In the genomic region with DNA sequence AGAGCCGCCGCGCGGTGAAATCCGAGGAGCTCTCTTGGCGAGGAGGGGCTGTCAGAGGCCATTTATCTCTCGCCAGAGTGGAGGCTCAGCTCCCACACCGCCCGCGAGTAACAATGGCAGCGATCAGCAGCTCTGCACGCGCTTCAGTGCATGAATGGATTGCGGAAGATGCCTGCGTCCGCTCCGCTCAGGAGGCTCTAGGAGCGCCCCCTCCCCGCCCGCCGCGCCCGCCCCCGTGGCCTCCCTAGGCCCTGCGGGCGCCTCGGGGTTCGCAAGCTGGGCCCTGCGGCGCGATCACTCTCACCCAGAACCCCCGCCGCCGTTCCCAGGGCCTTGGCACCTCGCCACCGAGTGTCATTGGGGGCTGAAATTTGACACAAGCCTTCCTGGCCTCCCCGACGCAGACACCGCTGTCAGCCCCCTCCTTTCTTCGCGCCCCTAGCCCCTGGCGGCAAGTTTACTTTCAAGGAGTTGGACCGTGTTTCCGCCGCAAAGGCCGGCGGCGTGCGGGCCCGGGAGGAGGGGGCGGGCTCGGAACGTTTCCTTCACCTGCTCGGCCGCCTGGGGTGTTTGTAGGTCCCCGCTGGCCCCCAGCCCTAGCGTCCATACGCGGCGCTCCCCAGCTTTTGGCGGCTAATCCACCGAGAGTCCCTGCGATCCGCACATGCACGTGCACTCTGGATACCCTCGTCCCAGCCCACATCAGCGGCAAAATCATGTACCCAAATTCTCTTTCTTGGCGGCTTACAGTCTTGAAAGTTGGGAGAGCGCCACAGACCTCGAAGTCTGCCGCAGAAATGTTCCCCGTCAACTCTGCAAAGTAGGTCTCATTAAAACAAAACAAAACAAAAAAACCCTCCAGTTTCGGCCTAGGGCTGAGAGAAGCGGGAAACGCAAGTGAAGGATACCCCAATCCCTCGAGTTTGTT, we compare ENCODE assay signal across 8 cellular contexts. TPM values are rescaled to one million over a fixed set of nuclear protein-coding genes. Genes with fewer than 3 reads are reported as not detected.
DNase-seq lines count a peak whose midpoint lies in the region; ATAC-seq, FAIRE-seq and TF ChIP-seq lines count a peak whose summit lies in the region.

No MANE protein-coding gene starts in this region.

- H3K27ac ChIP-seq in H9 (ENCODE audit: insufficient read length, low read depth, low read length) (no peak overlapping the region), pancreas (no peak overlapping the region)

- peak; percentile 47 to 74 (median 68) for ATAC-seq in pancreas
- ATAC-seq in HG03095 (IDR thresholded peaks at IDR 0.05; ENCODE audit: unreplicated experiment) = no peak
- ATAC-seq in GM21576 (IDR thresholded peaks at IDR 0.05; ENCODE audit: unreplicated experiment) = no peak

- DNase-seq in AG09309 (ENCODE audit: low read depth) (no peak), H9 (peak; percentile 74), head of caudate nucleus (peak in 23 of 42 donors; percentile 24 to 74 (median 50)), pancreas (peak in 4 of 6 donors; percentile 30 to 72 (median 60)), D721Med (ENCODE audit: insufficient read length, low spot score) (no peak)
- peak; percentile 49 for DNase-seq in activated T-cell treated with anti-CD3 and anti-CD28 coated beads, Interleukin-2, amount 50 U/mL, for 24 hours

- no peak overlapping the region for H3T11ph ChIP-seq in H9 (ENCODE audit: low read length)

- peak overlapping the region; percentile 62 for H3K4me3 ChIP-seq in AG09309 (ENCODE audit: control insufficient read depth, low read depth, low read length)
- peak overlapping the region in 3 of 4 donors; percentile 10 to 48 (median 36) for H3K4me3 ChIP-seq in pancreas

- H3K18ac ChIP-seq in H9 (ENCODE audit: insufficient read length, low read depth, low read length) = no peak overlapping the region

- H3K4me1 ChIP-seq in H9 (ENCODE audit: insufficient read depth, low read length) (peaks cover 19% of the 10 kb centered on the region; the same call in 1 of the 2 replicates), pancreas (peaks cover 0 to 7% (median under 1%) of the 10 kb centered on the region in 3 donors)

- TF ChIP-seq CTCF in AG09309 (IDR thresholded peaks at IDR 0.05; ENCODE audit: control insufficient read depth, insufficient read depth, low read depth, low read length, missing control alignments) = no peak
- no peak for TF ChIP-seq CTCF in H9 (conservative IDR thresholded peaks at IDR 0.05)
- no peak for TF ChIP-seq CTCF in pancreas (IDR thresholded peaks at IDR 0.05)
- TF ChIP-seq CTCF in D721Med (IDR thresholded peaks at IDR 0.05; ENCODE audit: insufficient read depth, missing control alignments) = no peak

- no peak overlapping the region for H2BK120ac ChIP-seq in H9 (ENCODE audit: low read depth, low read length, poor library complexity, severe bottlenecking)

- intact Hi-C loops in head of caudate nucleus (cut with DNase I) = no loop called here
- intact Hi-C loops in pancreas (cut with DNase I) = no loop called here

- H4K8ac ChIP-seq in H9 (replicated peaks; ENCODE audit: insufficient read length, low read depth, low read length) = no peak overlapping the region

- peaks cover 54 to 63% of the 10 kb centered on the region in 2 experiments for H3K4me1 Mint-ChIP-seq in H9
- peaks cover 16% of the 10 kb centered on the region for H3K4me1 Mint-ChIP-seq in activated T-cell treated with anti-CD3 and anti-CD28 coated beads, Interleukin-2, amount 50 U/mL, for 24 hours (ENCODE audit: low read depth)

- H4K91ac ChIP-seq in H9 (ENCODE audit: insufficient read length, low read depth, low read length) = no peak overlapping the region

- no peaks in the 10 kb centered on the region for H3K36me3 ChIP-seq in pancreas

- peaks cover 5% of the 10 kb centered on the region for H4K20me1 ChIP-seq in H9 (ENCODE audit: control insufficient read depth, insufficient read depth, insufficient read length)

- no peak overlapping the region for H3K14ac ChIP-seq in H9 (ENCODE audit: insufficient read depth, low read length)

- no peak overlapping the region for H3K9ac ChIP-seq in H9 (ENCODE audit: extremely low read depth, insufficient read length, low read length)

- FAIRE-seq in pancreas (lab: Jason Lieb, UNC) (no peak), D721Med (lab: Jason Lieb, UNC) (no peak)

- no peak overlapping the region for H2BK5ac ChIP-seq in H9 (ENCODE audit: insufficient read length, low read length)

- no CpG with 5 or more reads among the region's 76 CpGs for WGBS in H9 (ENCODE audit: extremely low coverage, insufficient read length, low lambda C conversion rate)
- WGBS in pancreas, 2 donors = 21 to 32% methylated on average over 76 of the region's 76 CpGs

- H3K9me3 ChIP-seq in H9 (ENCODE audit: control insufficient read depth, low read depth, low read length) (no peaks in the 10 kb centered on the region), pancreas (no peaks in the 10 kb centered on the region)

- H3K4me2 ChIP-seq in H9 (ENCODE audit: insufficient read depth, insufficient read length, low read length) = peak overlapping the region; percentile 63

- peaks cover 65 to 71% of the 10 kb centered on the region in 2 experiments for H3K9me3 Mint-ChIP-seq in H9
- no peaks in the 10 kb centered on the region for H3K9me3 Mint-ChIP-seq in activated T-cell treated with anti-CD3 and anti-CD28 coated beads, Interleukin-2, amount 50 U/mL, for 24 hours

- H3K27me3 ChIP-seq in H9 (ENCODE audit: insufficient read depth, low read length) (peaks cover 54% of the 10 kb centered on the region), pancreas (peaks cover 0 to 11% (median 2%) of the 10 kb centered on the region in 4 donors)

- H3K36me3 Mint-ChIP-seq in H9 (ENCODE audit: insufficient read depth in 1 of 3, low read depth in 3 of 3) = peaks cover 0 to 7% (median 6%) of the 10 kb centered on the region in 3 experiments; a peak in 4 of 7 replicates
- H3K36me3 Mint-ChIP-seq in activated T-cell treated with anti-CD3 and anti-CD28 coated beads, Interleukin-2, amount 50 U/mL, for 24 hours (ENCODE audit: low read depth) = no peaks in the 10 kb centered on the region

- H4K5ac ChIP-seq in H9 (ENCODE audit: insufficient read length, low read depth, low read length) = no peak overlapping the region

- no peak overlapping the region for H3K4ac ChIP-seq in H9 (ENCODE audit: low read depth, low read length)

- H2BK20ac ChIP-seq in H9 (ENCODE audit: low read depth, low read length, poor library complexity, severe bottlenecking) = no peak overlapping the region

- H3K79me2 ChIP-seq in H9 (ENCODE audit: insufficient read depth, low read length) = no peaks in the 10 kb centered on the region

- H3K23me2 ChIP-seq in H9 (ENCODE audit: insufficient read length, low read depth, low read length, poor library complexity, severe bottlenecking) = peaks cover 25% of the 10 kb centered on the region

- H3K56ac ChIP-seq in H9 (ENCODE audit: insufficient read length, low read depth, low read length) = no peak overlapping the region

- no peak overlapping the region for H2BK12ac ChIP-seq in H9 (ENCODE audit: insufficient read length, low read depth, low read length)

- peaks cover 93% of the 10 kb centered on the region for H3K27me3 Mint-ChIP-seq in H9 (ENCODE audit: low read depth)
- H3K27me3 Mint-ChIP-seq in activated T-cell treated with anti-CD3 and anti-CD28 coated beads, Interleukin-2, amount 50 U/mL, for 24 hours = peaks cover 74% of the 10 kb centered on the region

- H3K27ac Mint-ChIP-seq in H9 = no peak overlapping the region
- no peak overlapping the region for H3K27ac Mint-ChIP-seq in activated T-cell treated with anti-CD3 and anti-CD28 coated beads, Interleukin-2, amount 50 U/mL, for 24 hours

- H2AK5ac ChIP-seq in H9 (ENCODE audit: insufficient read length, low read length) = no peak overlapping the region

- H3K4me3 Mint-ChIP-seq in H9 = peak overlapping the region; percentile 57 to 69
- peak overlapping the region; percentile 39 for H3K4me3 Mint-ChIP-seq in activated T-cell treated with anti-CD3 and anti-CD28 coated beads, Interleukin-2, amount 50 U/mL, for 24 hours

- H3K79me1 ChIP-seq in H9 (ENCODE audit: insufficient read depth, low read depth, low read length, poor library complexity, severe bottlenecking) = no peaks in the 10 kb centered on the region

- H2AFZ ChIP-seq in H9 (ENCODE audit: low read length) = no peak overlapping the region

- H3K23ac ChIP-seq in H9 (ENCODE audit: insufficient read length, low read depth, low read length) = no peak overlapping the region

- no peak overlapping the region for H2BK15ac ChIP-seq in H9 (ENCODE audit: low read depth, low read length)

RNA-seq across cellular contexts. Expression of gene BCOR, which starts 49.0 kb away (rescaled TPM):
- total RNA-seq in H9 (2021) = 126 and 134 TPM in 2 replicates
- total RNA-seq in pancreas = 10 to 100 TPM in 5 of 6 donors, 1 to 10 TPM in 1; 9.8 to 18.4 (median 13.2) TPM
- 10 to 100 TPM in 1 of 2 donors, 1 to 10 TPM in 1; 6.3 to 14.3 TPM for polyA plus RNA-seq in pancreas

Comparison
In these comparisons a context has a peak if more than half of its experiments do, and no peak if none do; other contexts are left out.
1. DNase-seq: peak in H9 (single experiment), activated T-cell treated with anti-CD3 and anti-CD28 coated beads, Interleukin-2, amount 50 U/mL, for 24 hours (single experiment), head of caudate nucleus (23 of 42) and pancreas (4 of 6); none in AG09309 (single experiment) and D721Med (single experiment).
2. ATAC-seq: peak in pancreas (4 of 4); none in HG03095 (single experiment) and GM21576 (single experiment).